In the genomic region with DNA sequence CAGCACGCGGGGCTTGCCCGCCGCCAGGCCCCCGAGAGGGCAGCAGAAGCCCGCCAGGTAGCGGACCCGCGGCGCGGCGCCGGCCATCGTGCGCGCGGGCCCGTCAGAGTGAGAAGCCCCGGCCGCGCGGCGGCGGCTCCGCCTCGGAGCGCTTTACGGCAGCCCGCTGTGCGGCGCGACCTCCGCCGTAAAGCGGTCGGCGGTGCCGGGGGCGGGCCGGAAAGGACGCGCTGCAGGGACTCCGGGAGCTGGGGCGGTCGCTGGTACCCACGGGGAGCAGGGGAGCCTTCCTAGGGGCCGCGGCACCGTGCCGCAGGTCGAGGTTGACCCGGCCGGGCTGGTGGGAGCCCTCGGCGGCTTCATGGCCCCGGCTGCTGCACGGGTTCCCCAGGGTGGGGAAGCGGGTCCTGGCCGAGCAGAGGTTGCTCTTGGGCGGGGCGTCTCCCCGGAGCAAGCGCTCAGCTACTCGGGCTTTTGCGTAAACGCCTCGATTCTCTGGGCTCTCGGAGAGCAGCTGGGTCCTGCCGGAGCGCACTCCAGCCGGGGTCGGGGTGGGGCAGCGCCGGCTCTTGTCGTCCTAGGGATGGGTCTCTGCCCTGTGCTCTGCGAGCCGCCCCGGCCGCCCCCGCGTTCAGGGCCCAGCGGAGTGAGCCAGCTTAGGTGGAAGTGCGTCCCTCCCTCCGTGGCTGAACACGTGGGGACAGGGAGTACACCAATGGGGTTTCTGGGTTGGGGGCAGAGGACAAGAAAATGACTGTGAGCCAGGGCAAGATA, we compare ENCODE assay signal across 8 cellular contexts. TPM values are rescaled to one million over a fixed set of nuclear protein-coding genes. Genes with fewer than 3 reads are reported as not detected.
DNase-seq lines count a peak whose midpoint lies in the region; TF ChIP-seq lines count a peak whose summit lies in the region.

A gene with protein sequence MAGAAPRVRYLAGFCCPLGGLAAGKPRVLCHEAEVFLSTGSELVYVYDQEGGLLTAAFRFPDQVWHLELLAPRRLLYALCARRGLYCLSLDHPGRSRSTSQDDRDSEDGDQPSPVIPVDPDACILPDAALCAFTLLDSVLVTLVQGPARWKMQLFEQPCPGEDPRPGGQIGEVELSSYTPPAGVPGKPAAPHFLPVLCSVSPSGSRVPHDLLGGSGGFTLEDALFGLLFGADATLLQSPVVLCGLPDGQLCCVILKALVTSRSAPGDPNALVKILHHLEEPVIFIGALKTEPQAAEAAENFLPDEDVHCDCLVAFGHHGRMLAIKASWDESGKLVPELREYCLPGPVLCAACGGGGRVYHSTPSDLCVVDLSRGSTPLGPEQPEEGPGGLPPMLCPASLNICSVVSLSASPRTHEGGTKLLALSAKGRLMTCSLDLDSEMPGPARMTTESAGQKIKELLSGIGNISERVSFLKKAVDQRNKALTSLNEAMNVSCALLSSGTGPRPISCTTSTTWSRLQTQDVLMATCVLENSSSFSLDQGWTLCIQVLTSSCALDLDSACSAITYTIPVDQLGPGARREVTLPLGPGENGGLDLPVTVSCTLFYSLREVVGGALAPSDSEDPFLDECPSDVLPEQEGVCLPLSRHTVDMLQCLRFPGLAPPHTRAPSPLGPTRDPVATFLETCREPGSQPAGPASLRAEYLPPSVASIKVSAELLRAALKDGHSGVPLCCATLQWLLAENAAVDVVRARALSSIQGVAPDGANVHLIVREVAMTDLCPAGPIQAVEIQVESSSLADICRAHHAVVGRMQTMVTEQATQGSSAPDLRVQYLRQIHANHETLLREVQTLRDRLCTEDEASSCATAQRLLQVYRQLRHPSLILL (minus strand): TSS at position 110 of the 774 bp plus-strand sequence. CDS start 23 bp downstream, at position 87.

- TF ChIP-seq RAD21 in Ishikawa (IDR thresholded peaks at IDR 0.05; ENCODE audit: low read depth): no peak

- intact Hi-C loops in activated naive CD4-positive, alpha-beta T cell treated with anti-CD3 and anti-CD28 coated beads for 36 hours (cut with micrococcal nuclease): loop anchor here (1.0 to 5.0 kb wide), 7 partner anchors 40 to 329 kb away; a partner anchor contains a TSS

- peak within 1 kb of the TSS; percentile 80 for H3K9ac ChIP-seq in SK-N-MC (ENCODE audit: insufficient read length)

- no peaks in the 10 kb centered on the region for H3K27me3 Mint-ChIP-seq in activated naive CD4-positive, alpha-beta T cell treated with anti-CD3 and anti-CD28 coated beads for 36 hours (ENCODE audit: low read depth)

- CTCF ChIA-PET in activated naive CD4-positive, alpha-beta T cell treated with anti-CD3 and anti-CD28 coated beads for 36 hours (lab: Charles Lee): interaction anchor here (0.7 to 1.1 kb wide), 3 partner anchors 8 to 45 kb away, joined by 3 to 7 read pairs (median 4); no protein-coding TSS in a partner anchor

- peak within 1 kb of the TSS; percentile 82 for H3K27ac Mint-ChIP-seq in activated naive CD4-positive, alpha-beta T cell treated with anti-CD3 and anti-CD28 coated beads for 36 hours

- peaks cover 38% of the 10 kb centered on the region for H3K4me1 Mint-ChIP-seq in activated naive CD4-positive, alpha-beta T cell treated with anti-CD3 and anti-CD28 coated beads for 36 hours (ENCODE audit: low read depth)

- peaks cover 14% of the 10 kb centered on the region for H3K36me3 Mint-ChIP-seq in activated naive CD4-positive, alpha-beta T cell treated with anti-CD3 and anti-CD28 coated beads for 36 hours (ENCODE audit: low read depth)

- peak within 1 kb of the TSS; percentile 71 for H3K27ac ChIP-seq in SK-N-MC
- H3K27ac ChIP-seq in substantia nigra (ENCODE audit: low read depth, low read length, poor library complexity, severe bottlenecking): peak within 1 kb of the TSS; percentile 81

- H3K9me3 Mint-ChIP-seq in activated naive CD4-positive, alpha-beta T cell treated with anti-CD3 and anti-CD28 coated beads for 36 hours: no peaks in the 10 kb centered on the region

- no peak for TF ChIP-seq EP300 in Ishikawa (IDR thresholded peaks at IDR 0.05; ENCODE audit: borderline replicate concordance)

- H3K4me3 Mint-ChIP-seq in activated naive CD4-positive, alpha-beta T cell treated with anti-CD3 and anti-CD28 coated beads for 36 hours: peak within 1 kb of the TSS; percentile 83

- H3K36me3 ChIP-seq in SK-N-MC (ENCODE audit: insufficient read depth, low read length): peaks cover 24% of the 10 kb centered on the region

- no peak for TF ChIP-seq CTCF in GM20000 (IDR thresholded peaks at IDR 0.05; ENCODE audit: extremely low read depth, missing control alignments)

- DNase-seq in Caki2 (ENCODE audit: low read depth): peak; percentile 85
- peak; percentile 98 for DNase-seq in GM20000 (ENCODE audit: low spot score)
- DNase-seq in SK-N-MC (ENCODE audit: low read depth, low spot score): no peak
- peak; percentile 78 for DNase-seq in activated naive CD4-positive, alpha-beta T cell treated with anti-CD3 and anti-CD28 coated beads for 36 hours
- DNase-seq in germinal center (ENCODE audit: low spot score): peak; percentile 89
- DNase-seq in nucleus accumbens (lab: John Stamatoyannopoulos, UW): peak in 52 of 56 donors; percentile 23 to 88 (median 66)
- DNase-seq in substantia nigra (lab: John Stamatoyannopoulos, UW): peak in 45 of 49 donors; percentile 27 to 88 (median 65)

- in situ Hi-C loops in Caki2 (cut with HindIII; ENCODE audit: low pct_unique_long_range_greater_than_20kb, low sequenced_read_pairs): no loop called here

- H3K4me3 ChIP-seq in SK-N-MC: peak within 1 kb of the TSS; percentile 92

- H3K9me3 ChIP-seq in SK-N-MC (ENCODE audit: low read depth, low read length): no peaks in the 10 kb centered on the region

TF ChIP-seq in Ishikawa, 13 proteins besides CTCF, POLR2A, EP300 and RAD21:
- TF ChIP-seq TEAD4 (IDR thresholded peaks at IDR 0.05) (no peak), EGR1 (IDR thresholded peaks at IDR 0.05) (peak; percentile 89), TAF1 (IDR thresholded peaks at IDR 0.05; ENCODE audit: low read depth) (peak; percentile 76), TCF12 (IDR thresholded peaks at IDR 0.05; ENCODE audit: low read depth) (no peak; the same call in 1 of the 2 replicates), ZBTB7A (IDR thresholded peaks at IDR 0.05; ENCODE audit: low read depth) (0 out of 2 replicates have a peak, but pooled peaks have one; percentile 5), CREB1 (IDR thresholded peaks at IDR 0.05; ENCODE audit: low read depth) (no peak), FOXM1 (IDR thresholded peaks at IDR 0.05; ENCODE audit: borderline replicate concordance, low read depth) (no peak), NFIC (IDR thresholded peaks at IDR 0.05) (peak; percentile 34; the same call in 1 of the 2 replicates), YY1 (IDR thresholded peaks at IDR 0.05; ENCODE audit: low read depth) (peak; percentile 78), CEBPB (IDR thresholded peaks at IDR 0.05) (no peak)
- TF ChIP-seq, protein P1, sequence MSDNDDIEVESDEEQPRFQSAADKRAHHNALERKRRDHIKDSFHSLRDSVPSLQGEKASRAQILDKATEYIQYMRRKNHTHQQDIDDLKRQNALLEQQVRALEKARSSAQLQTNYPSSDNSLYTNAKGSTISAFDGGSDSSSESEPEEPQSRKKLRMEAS (IDR thresholded peaks at IDR 0.05): peak; percentile 89
- TF ChIP-seq, protein P2, sequence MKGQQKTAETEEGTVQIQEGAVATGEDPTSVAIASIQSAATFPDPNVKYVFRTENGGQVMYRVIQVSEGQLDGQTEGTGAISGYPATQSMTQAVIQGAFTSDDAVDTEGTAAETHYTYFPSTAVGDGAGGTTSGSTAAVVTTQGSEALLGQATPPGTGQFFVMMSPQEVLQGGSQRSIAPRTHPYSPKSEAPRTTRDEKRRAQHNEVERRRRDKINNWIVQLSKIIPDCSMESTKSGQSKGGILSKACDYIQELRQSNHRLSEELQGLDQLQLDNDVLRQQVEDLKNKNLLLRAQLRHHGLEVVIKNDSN (IDR thresholded peaks at IDR 0.05): peak; percentile 77
- TF ChIP-seq, protein P3, sequence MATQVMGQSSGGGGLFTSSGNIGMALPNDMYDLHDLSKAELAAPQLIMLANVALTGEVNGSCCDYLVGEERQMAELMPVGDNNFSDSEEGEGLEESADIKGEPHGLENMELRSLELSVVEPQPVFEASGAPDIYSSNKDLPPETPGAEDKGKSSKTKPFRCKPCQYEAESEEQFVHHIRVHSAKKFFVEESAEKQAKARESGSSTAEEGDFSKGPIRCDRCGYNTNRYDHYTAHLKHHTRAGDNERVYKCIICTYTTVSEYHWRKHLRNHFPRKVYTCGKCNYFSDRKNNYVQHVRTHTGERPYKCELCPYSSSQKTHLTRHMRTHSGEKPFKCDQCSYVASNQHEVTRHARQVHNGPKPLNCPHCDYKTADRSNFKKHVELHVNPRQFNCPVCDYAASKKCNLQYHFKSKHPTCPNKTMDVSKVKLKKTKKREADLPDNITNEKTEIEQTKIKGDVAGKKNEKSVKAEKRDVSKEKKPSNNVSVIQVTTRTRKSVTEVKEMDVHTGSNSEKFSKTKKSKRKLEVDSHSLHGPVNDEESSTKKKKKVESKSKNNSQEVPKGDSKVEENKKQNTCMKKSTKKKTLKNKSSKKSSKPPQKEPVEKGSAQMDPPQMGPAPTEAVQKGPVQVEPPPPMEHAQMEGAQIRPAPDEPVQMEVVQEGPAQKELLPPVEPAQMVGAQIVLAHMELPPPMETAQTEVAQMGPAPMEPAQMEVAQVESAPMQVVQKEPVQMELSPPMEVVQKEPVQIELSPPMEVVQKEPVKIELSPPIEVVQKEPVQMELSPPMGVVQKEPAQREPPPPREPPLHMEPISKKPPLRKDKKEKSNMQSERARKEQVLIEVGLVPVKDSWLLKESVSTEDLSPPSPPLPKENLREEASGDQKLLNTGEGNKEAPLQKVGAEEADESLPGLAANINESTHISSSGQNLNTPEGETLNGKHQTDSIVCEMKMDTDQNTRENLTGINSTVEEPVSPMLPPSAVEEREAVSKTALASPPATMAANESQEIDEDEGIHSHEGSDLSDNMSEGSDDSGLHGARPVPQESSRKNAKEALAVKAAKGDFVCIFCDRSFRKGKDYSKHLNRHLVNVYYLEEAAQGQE (IDR thresholded peaks at IDR 0.05; ENCODE audit: low read depth): no peak; the same call in 1 of the 2 replicates
TF ChIP-seq in Ishikawa: peak in this region for 7.

RNA-seq across cellular contexts. Expression of the gene that starts here (rescaled TPM):
- total RNA-seq in Caki2 (2014; rRNA removed; shearing (Covaris generic); ENCODE audit: low replicate concordance): 40.5 and 41.5 TPM in 2 replicates
- total RNA-seq in activated naive CD4-positive, alpha-beta T cell treated with anti-CD3 and anti-CD28 coated beads for 36 hours: 10 to 100 TPM; 25.3 to 27.1 TPM
